Comparison of ENCODE assay signal across 19 cellular contexts in the genomic region with DNA sequence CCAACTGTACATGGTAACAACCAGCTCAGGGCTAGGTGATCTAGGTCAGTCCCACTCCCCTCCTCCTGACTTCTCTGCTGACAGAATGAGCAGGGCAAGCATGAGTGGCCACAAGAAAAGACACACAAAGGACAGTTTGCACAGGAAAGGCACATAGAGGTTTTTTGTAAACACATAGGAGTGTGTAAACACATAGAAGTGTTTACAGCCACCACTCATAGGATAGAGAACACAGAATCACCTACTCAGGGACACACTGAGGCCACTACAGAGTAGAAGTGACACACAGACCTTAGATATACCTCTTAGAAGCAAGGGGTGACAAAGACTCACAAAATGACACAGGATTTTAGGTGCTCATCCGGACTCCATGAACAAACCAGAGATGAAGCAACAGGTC. TPM values are rescaled to one million over a fixed set of nuclear protein-coding genes. Genes with fewer than 3 reads are reported as not detected.
A peak's percentile ranks its signal among the peaks of the same experiment; 100 is the strongest.
DNase-seq lines count a peak whose midpoint lies in the region; ATAC-seq and TF ChIP-seq lines count a peak whose summit lies in the region.
"Had no signal": no experiment of that assay in that cellular context is flagged by ENCODE, and none has a peak within 500 bp of the region (broad histone marks: within the 10 kb centered on the region; RNA-seq: fewer than 3 reads in every experiment).

No MANE protein-coding gene starts in this region.

- no peaks in the 10 kb centered on the region for H3K27me3 Mint-ChIP-seq in MCF 10A (ENCODE audit: insufficient read depth, unreplicated experiment)
- H3K27me3 Mint-ChIP-seq in effector memory CD8-positive, alpha-beta T cell: no peaks in the 10 kb centered on the region
- H3K27me3 Mint-ChIP-seq in stimulated activated naive B cell treated with anti-CD40 and anti-IgM and Interleukin-4, amounts not matched to agents 10 μg/mL and 1 μg/mL and 100 μg/mL, for 72 hours: no peaks in the 10 kb centered on the region
- H3K27me3 Mint-ChIP-seq in activated T-cell treated with anti-CD3 and anti-CD28 coated beads, Interleukin-2, amount 50 U/mL, for 24 hours: no peaks in the 10 kb centered on the region

- POLR2A ChIA-PET in MCF 10A (lab: Yijun Ruan, JAX): interaction anchor here (1.3 kb wide), 1 partner anchor 20 kb away, joined by 3 read pairs; no protein-coding TSS in a partner anchor

- H3K36me3 Mint-ChIP-seq in MCF 10A (ENCODE audit: insufficient read depth, unreplicated experiment): peaks cover 91% of the 10 kb centered on the region
- H3K36me3 Mint-ChIP-seq in effector memory CD8-positive, alpha-beta T cell (ENCODE audit: insufficient read depth): peaks cover 63% of the 10 kb centered on the region
- peaks cover 40 to 76% of the 10 kb centered on the region in 2 donors for H3K36me3 Mint-ChIP-seq in stimulated activated naive B cell treated with anti-CD40 and anti-IgM and Interleukin-4, amounts not matched to agents 10 μg/mL and 1 μg/mL and 100 μg/mL, for 72 hours
- H3K36me3 Mint-ChIP-seq in activated T-cell treated with anti-CD3 and anti-CD28 coated beads, Interleukin-2, amount 50 U/mL, for 24 hours (ENCODE audit: low read depth): peaks cover 91% of the 10 kb centered on the region

- peaks cover 28% of the 10 kb centered on the region for H3K4me1 Mint-ChIP-seq in MCF 10A (ENCODE audit: insufficient read depth, unreplicated experiment)
- peaks cover 33 to 48% of the 10 kb centered on the region in 2 donors for H3K4me1 Mint-ChIP-seq in effector memory CD8-positive, alpha-beta T cell (ENCODE audit: low read depth in 2 of 2)
- peaks cover 29 to 54% of the 10 kb centered on the region in 2 donors for H3K4me1 Mint-ChIP-seq in stimulated activated naive B cell treated with anti-CD40 and anti-IgM and Interleukin-4, amounts not matched to agents 10 μg/mL and 1 μg/mL and 100 μg/mL, for 72 hours
- H3K4me1 Mint-ChIP-seq in activated T-cell treated with anti-CD3 and anti-CD28 coated beads, Interleukin-2, amount 50 U/mL, for 24 hours (ENCODE audit: low read depth): peaks cover 67% of the 10 kb centered on the region

- TF ChIP-seq CTCF in MCF 10A (IDR thresholded peaks at IDR 0.05; ENCODE audit: unreplicated experiment) (no peak), mammary epithelial cell (conservative IDR thresholded peaks at IDR 0.05 in 1 of 2, IDR thresholded peaks at IDR 0.05 in 1 of 2; ENCODE audit: extremely low read depth in 1 of 2, insufficient read depth in 1 of 2, low read depth in 1 of 2, low read length in 2 of 2) (no peak)

- CTCF ChIA-PET in MCF 10A (lab: Yijun Ruan, JAX): no interaction called here
- CTCF ChIA-PET in mammary epithelial cell (lab: Charles Lee; ENCODE audit: low non-redundant PET): interaction anchor here (0.7 kb wide), 1 partner anchor 448 kb away, joined by 5 read pairs; no protein-coding TSS in a partner anchor

- H3K36me3 ChIP-seq in mammary epithelial cell (ENCODE audit: insufficient read depth, low read length): peaks cover 25% of the 10 kb centered on the region

- WGBS in mammary epithelial cell (ENCODE audit: low coverage, missing lambda C conversion rate): 100% methylated on average over 1 of the region's 1 CpG

- no peak for ATAC-seq in effector memory CD8-positive, alpha-beta T cell (replicated peaks)
- ATAC-seq in stimulated activated naive B cell treated with anti-CD40 and anti-IgM and Interleukin-4, amounts not matched to agents 10 μg/mL and 1 μg/mL and 100 μg/mL, for 72 hours (replicated peaks): no peak
- ATAC-seq in HG03460 (IDR thresholded peaks at IDR 0.05; ENCODE audit: unreplicated experiment) (no peak), HG02840 (IDR thresholded peaks at IDR 0.05; ENCODE audit: low FRiP score, unreplicated experiment) (no peak)
- ATAC-seq: SK-N-SH treated with all-trans-retinoic acid at 6 μM for 48 hours had no signal

- BruUV-seq in MCF 10A (replicated peaks; lab: Mats Ljungman, UMichigan) (no TSS peak), mammary epithelial cell (replicated peaks; lab: Mats Ljungman, UMichigan) (no TSS peak)

- DNase-seq in MCF 10A (ENCODE audit: unreplicated experiment): no peak
- DNase-seq in mammary epithelial cell: no peak
- DNase-seq in NCI-H345 (lab: John Stamatoyannopoulos, UW): peak; percentile 43
- DNase-seq in effector memory CD8-positive, alpha-beta T cell: no peak
- DNase-seq in stimulated activated naive B cell treated with anti-CD40 and anti-IgM and Interleukin-4, amounts not matched to agents 10 μg/mL and 1 μg/mL and 100 μg/mL, for 72 hours: no peak
- no peak for DNase-seq in activated T-cell treated with anti-CD3 and anti-CD28 coated beads, Interleukin-2, amount 50 U/mL, for 24 hours
- DNase-seq: EL, HCEC 1CT, KBM-7, NCI-H146, NCI-H2107, NCI-H446, SHP77 had no signal

- H3K9me3 Mint-ChIP-seq in MCF 10A (ENCODE audit: unreplicated experiment): no peaks in the 10 kb centered on the region
- no peaks in the 10 kb centered on the region for H3K9me3 Mint-ChIP-seq in effector memory CD8-positive, alpha-beta T cell
- H3K9me3 Mint-ChIP-seq in stimulated activated naive B cell treated with anti-CD40 and anti-IgM and Interleukin-4, amounts not matched to agents 10 μg/mL and 1 μg/mL and 100 μg/mL, for 72 hours: no peaks in the 10 kb centered on the region
- no peaks in the 10 kb centered on the region for H3K9me3 Mint-ChIP-seq in activated T-cell treated with anti-CD3 and anti-CD28 coated beads, Interleukin-2, amount 50 U/mL, for 24 hours

- H3K4me3 Mint-ChIP-seq in MCF 10A (ENCODE audit: unreplicated experiment): no peak overlapping the region
- H3K4me3 Mint-ChIP-seq in effector memory CD8-positive, alpha-beta T cell: no peak overlapping the region
- H3K4me3 Mint-ChIP-seq in stimulated activated naive B cell treated with anti-CD40 and anti-IgM and Interleukin-4, amounts not matched to agents 10 μg/mL and 1 μg/mL and 100 μg/mL, for 72 hours: no peak overlapping the region
- no peak overlapping the region for H3K4me3 Mint-ChIP-seq in activated T-cell treated with anti-CD3 and anti-CD28 coated beads, Interleukin-2, amount 50 U/mL, for 24 hours

- dilution Hi-C loops in mammary epithelial cell (cut with HindIII; ENCODE audit: low sequenced_read_pairs): no loop called here

- no peak overlapping the region for H3K4me2 ChIP-seq in mammary epithelial cell (ENCODE audit: insufficient read depth, low read depth, low read length)
- H3K4me2 ChIP-seq: BLaER1 had no signal

- H3K27me3 ChIP-seq in mammary epithelial cell (ENCODE audit: insufficient read depth, low read length): no peaks in the 10 kb centered on the region
- H3K27me3 ChIP-seq: BLaER1 had no signal

- H4K20me1 ChIP-seq in mammary epithelial cell (ENCODE audit: insufficient read depth, low read length): no peaks in the 10 kb centered on the region

- in situ Hi-C loops in mammary epithelial cell (cut with MboI; ENCODE audit: low sequenced_read_pairs in 2 of 2): loop anchor here in 1 of 2 donors (10.0 kb wide), 1 partner anchor 227 kb away; no protein-coding TSS in a partner anchor

- intact Hi-C loops in MCF 10A (cut with micrococcal nuclease) (no loop called here), mammary epithelial cell (cut with micrococcal nuclease) (loop anchor here (10.0 kb wide), 1 partner anchor 97 kb away; no protein-coding TSS in a partner anchor)

- peaks cover 35% of the 10 kb centered on the region for H3K4me1 ChIP-seq in mammary epithelial cell (ENCODE audit: insufficient read depth, low read length)

- H3K27ac Mint-ChIP-seq in MCF 10A (ENCODE audit: low read depth, unreplicated experiment): peak overlapping the region; percentile 75
- peak overlapping the region; percentile 27 to 41 for H3K27ac Mint-ChIP-seq in effector memory CD8-positive, alpha-beta T cell
- peak overlapping the region; percentile 75 for H3K27ac Mint-ChIP-seq in stimulated activated naive B cell treated with anti-CD40 and anti-IgM and Interleukin-4, amounts not matched to agents 10 μg/mL and 1 μg/mL and 100 μg/mL, for 72 hours
- H3K27ac Mint-ChIP-seq in activated T-cell treated with anti-CD3 and anti-CD28 coated beads, Interleukin-2, amount 50 U/mL, for 24 hours: no peak overlapping the region

- no peak overlapping the region for H3K4me3 ChIP-seq in mammary epithelial cell (replicated peaks in 1 of 3; ENCODE audit: insufficient read depth in 1 of 3, low read depth in 2 of 3, low read length in 3 of 3)
- H3K4me3 ChIP-seq: BLaER1, GM23248 had no signal

- no peaks in the 10 kb centered on the region for H3K9me3 ChIP-seq in mammary epithelial cell (replicated peaks; ENCODE audit: insufficient read depth, low read length)
- H3K9me3 ChIP-seq: BLaER1 had no signal

- no peak overlapping the region for H3K9ac ChIP-seq in mammary epithelial cell (ENCODE audit: insufficient read depth, low read length)
- H3K9ac ChIP-seq: BLaER1, GM23248 had no signal

- no peak overlapping the region for H3K27ac ChIP-seq in mammary epithelial cell (ENCODE audit: insufficient read depth, low read depth, low read length)
- H3K27ac ChIP-seq: BLaER1, GM23248, HL-60 had no signal

- no peak overlapping the region for H2AFZ ChIP-seq in mammary epithelial cell (ENCODE audit: low read depth, low read length)
- H2AFZ ChIP-seq: GM23248 had no signal

- peaks cover 89% of the 10 kb centered on the region for H3K79me2 ChIP-seq in mammary epithelial cell (ENCODE audit: insufficient read depth, low read length)

RNA-seq across cellular contexts. Expression of a gene that starts 19.0 kb away (rescaled TPM):
- total RNA-seq in MCF 10A (2022) (85.5 and 87.7 TPM in 2 replicates), mammary epithelial cell (100 to 1,000 TPM in 1 of 2 donors, 10 to 100 TPM in 1; 77.2 to 122 TPM)
- polyA plus RNA-seq in mammary epithelial cell: 48.3 TPM
- 154 TPM for polyA minus RNA-seq in mammary epithelial cell
